Comparison of ENCODE assay signal across 16 cellular contexts in the genomic region with DNA sequence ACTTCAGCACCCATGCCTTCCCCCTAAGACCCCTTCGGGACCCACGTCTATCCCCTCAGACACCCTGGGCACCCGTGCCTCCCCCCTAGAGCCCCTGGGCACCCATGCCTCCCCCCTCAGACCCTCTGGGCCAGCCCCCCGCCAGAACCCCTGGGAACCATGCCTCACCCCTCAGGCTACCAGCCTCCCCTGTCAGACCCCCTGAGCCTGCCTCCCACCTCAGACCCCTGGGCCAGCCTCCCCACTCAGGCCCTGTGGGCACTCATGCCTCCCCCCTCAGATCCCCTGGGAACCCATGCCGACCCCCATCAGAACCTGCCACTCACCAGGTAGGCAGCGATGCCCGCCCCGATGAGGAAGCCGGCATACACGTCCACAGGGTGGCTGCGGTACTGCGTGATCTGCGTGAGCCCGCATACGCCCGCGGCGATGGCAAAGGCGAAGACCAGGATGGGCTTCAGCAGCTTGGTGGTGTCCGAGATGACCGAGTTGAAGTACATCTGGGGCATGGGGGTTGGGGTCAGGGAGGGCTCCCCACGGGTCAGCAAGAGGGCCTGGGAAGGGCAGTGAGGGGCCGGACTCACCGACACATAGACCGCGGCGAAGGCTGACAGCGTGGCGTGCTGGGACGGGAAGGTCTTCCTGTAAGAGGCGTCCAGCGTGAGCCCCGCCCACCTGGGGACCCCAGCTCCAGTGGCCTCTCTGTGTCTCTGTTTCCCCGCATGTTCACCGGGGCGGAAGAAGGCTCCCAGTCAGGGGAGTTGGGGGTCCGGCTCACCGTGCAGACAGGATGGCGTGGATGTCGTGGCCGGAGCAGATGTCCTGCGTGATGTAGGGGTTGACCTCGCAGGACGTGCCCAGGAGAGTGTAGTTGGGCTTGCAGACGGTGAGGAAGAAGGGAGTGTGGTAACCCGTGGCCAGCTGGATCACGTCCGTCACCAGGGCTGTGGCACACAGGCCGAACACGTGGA. TPM values are rescaled to one million over a fixed set of nuclear protein-coding genes. Genes with fewer than 3 reads are reported as not detected.
DNase-seq lines count a peak whose midpoint lies in the region; ATAC-seq and TF ChIP-seq lines count a peak whose summit lies in the region.
"Had no signal": no experiment of that assay in that cellular context is flagged by ENCODE, and none has a peak within 500 bp of the region (broad histone marks: within the 10 kb centered on the region; RNA-seq: fewer than 3 reads in every experiment).

No MANE protein-coding gene starts in this region.

- H3K4me3 Mint-ChIP-seq in activated CD8-positive, alpha-beta T cell treated with anti-CD3 and anti-CD28 coated beads, Interleukin-2, amount 10 ng/mL, durations not matched to agents 7 days and 5 days = peak overlapping the region; percentile 15
- H3K4me3 Mint-ChIP-seq in memory B cell = no peak overlapping the region

- CTCF ChIA-PET in activated CD8-positive, alpha-beta T cell treated with anti-CD3 and anti-CD28 coated beads, Interleukin-2, amount 10 ng/mL, durations not matched to agents 7 days and 5 days (lab: Charles Lee) = no interaction called here

- peak overlapping the region; percentile 72 for H3K27ac Mint-ChIP-seq in activated CD8-positive, alpha-beta T cell treated with anti-CD3 and anti-CD28 coated beads, Interleukin-2, amount 10 ng/mL, durations not matched to agents 7 days and 5 days
- peak overlapping the region; percentile 58 for H3K27ac Mint-ChIP-seq in memory B cell

- DNase-seq in AG08396 (ENCODE audit: low spot score) (peak; percentile 39), memory B cell (ENCODE audit: low spot score in 2 of 2) (no peak)
- no peak for DNase-seq in activated CD8-positive, alpha-beta T cell treated with anti-CD3 and anti-CD28 coated beads, Interleukin-2, amount 10 ng/mL, durations not matched to agents 7 days and 5 days
- no peak for DNase-seq in stimulated activated CD4-positive, alpha-beta T cell treated with anti-CD3 and anti-CD28 coated beads, Interleukin-12 subunit alpha, Interleukin-12 subunit beta, amount 100 ng/mL, for 4 hours
- DNase-seq in stimulated activated CD4-positive, alpha-beta T cell treated with anti-CD3 and anti-CD28 coated beads, Interleukin-15, amount 100 ng/mL, for 24 hours = no peak
- DNase-seq: activated CD4-positive, alpha-beta T cell treated with anti-CD3 and anti-CD28 coated beads, Interleukin-2, amount 50 U/mL, for 1 hour; foreskin melanocyte; GF-D8; NCI-H1694; NCI-H82; nucleus accumbens had no signal

- no peaks in the 10 kb centered on the region for H3K4me1 Mint-ChIP-seq in activated CD8-positive, alpha-beta T cell treated with anti-CD3 and anti-CD28 coated beads, Interleukin-2, amount 10 ng/mL, durations not matched to agents 7 days and 5 days (ENCODE audit: low read depth)
- peaks cover 4% of the 10 kb centered on the region for H3K4me1 Mint-ChIP-seq in memory B cell

- POLR2A ChIA-PET in activated CD8-positive, alpha-beta T cell treated with anti-CD3 and anti-CD28 coated beads, Interleukin-2, amount 10 ng/mL, durations not matched to agents 7 days and 5 days (lab: Charles Lee) = interaction anchor here (0.6 to 1.3 kb wide), 2 partner anchors 16 to 41 kb away, joined by 3 to 7 read pairs; no protein-coding TSS in a partner anchor

- in situ Hi-C loops in GM18951 (cut with MboI; ENCODE audit: low sequenced_read_pairs, unreplicated experiment) = no loop called here

- no peaks in the 10 kb centered on the region for H3K27me3 Mint-ChIP-seq in activated CD8-positive, alpha-beta T cell treated with anti-CD3 and anti-CD28 coated beads, Interleukin-2, amount 10 ng/mL, durations not matched to agents 7 days and 5 days (ENCODE audit: low read depth)
- no peaks in the 10 kb centered on the region for H3K27me3 Mint-ChIP-seq in memory B cell

- peak; percentile 22 for TF ChIP-seq POLR2A in GM18951 (IDR thresholded peaks at IDR 0.05; ENCODE audit: extremely low read depth, insufficient read depth, insufficient read length)

- ATAC-seq in activated CD8-positive, alpha-beta T cell treated with anti-CD3 and anti-CD28 coated beads, Interleukin-2, amount 10 ng/mL, durations not matched to agents 7 days and 5 days = peak; percentile 5
- peak; percentile 2 for ATAC-seq in memory B cell (ENCODE audit: low read depth)
- no peak for ATAC-seq in HG03108 (IDR thresholded peaks at IDR 0.05; ENCODE audit: unreplicated experiment)
- ATAC-seq in HG03442 (IDR thresholded peaks at IDR 0.05; ENCODE audit: unreplicated experiment) = no peak

- no peaks in the 10 kb centered on the region for H3K9me3 Mint-ChIP-seq in activated CD8-positive, alpha-beta T cell treated with anti-CD3 and anti-CD28 coated beads, Interleukin-2, amount 10 ng/mL, durations not matched to agents 7 days and 5 days (ENCODE audit: insufficient read depth)
- H3K9me3 Mint-ChIP-seq in memory B cell = peaks cover 5% of the 10 kb centered on the region

- peaks cover 48% of the 10 kb centered on the region for H3K36me3 Mint-ChIP-seq in activated CD8-positive, alpha-beta T cell treated with anti-CD3 and anti-CD28 coated beads, Interleukin-2, amount 10 ng/mL, durations not matched to agents 7 days and 5 days (ENCODE audit: low read depth)
- peaks cover 20% of the 10 kb centered on the region for H3K36me3 Mint-ChIP-seq in memory B cell

RNA-seq across cellular contexts. Expression of a gene that starts 7.4 kb away (rescaled TPM):
- not detected for total RNA-seq in activated CD8-positive, alpha-beta T cell treated with anti-CD3 and anti-CD28 coated beads, Interleukin-2, amount 10 ng/mL, durations not matched to agents 7 days and 5 days

RNA-seq across cellular contexts. Expression of a gene that starts 13.2 kb away (rescaled TPM):
- not detected for total RNA-seq in activated CD8-positive, alpha-beta T cell treated with anti-CD3 and anti-CD28 coated beads, Interleukin-2, amount 10 ng/mL, durations not matched to agents 7 days and 5 days
- total RNA-seq: dermis microvascular lymphatic vessel endothelial cell, kidney epithelial cell had no signal

RNA-seq across cellular contexts. Expression of a gene that starts 17.1 kb away (rescaled TPM):
- total RNA-seq in activated CD8-positive, alpha-beta T cell treated with anti-CD3 and anti-CD28 coated beads, Interleukin-2, amount 10 ng/mL, durations not matched to agents 7 days and 5 days = 100 to 1,000 TPM; 524 to 526 TPM

RNA-seq across cellular contexts. Expression of a gene that starts 26.4 kb away (rescaled TPM):
- not detected for total RNA-seq in activated CD8-positive, alpha-beta T cell treated with anti-CD3 and anti-CD28 coated beads, Interleukin-2, amount 10 ng/mL, durations not matched to agents 7 days and 5 days
- total RNA-seq: dermis microvascular lymphatic vessel endothelial cell, kidney epithelial cell had no signal

RNA-seq across cellular contexts. Expression of a gene that starts 37.7 kb away (rescaled TPM):
- total RNA-seq in activated CD8-positive, alpha-beta T cell treated with anti-CD3 and anti-CD28 coated beads, Interleukin-2, amount 10 ng/mL, durations not matched to agents 7 days and 5 days = not detected
- total RNA-seq: dermis microvascular lymphatic vessel endothelial cell had no signal

Comparison
In these comparisons a context has a peak if more than half of its experiments do, and no peak if none do; other contexts are left out.
1. ATAC-seq: peak in activated CD8-positive, alpha-beta T cell treated with anti-CD3 and anti-CD28 coated beads, Interleukin-2, amount 10 ng/mL, durations not matched to agents 7 days and 5 days (single experiment) and memory B cell (single experiment); none in HG03108 (single experiment) and HG03442 (single experiment).